Comparison of ENCODE assay signal across 9 cellular contexts in genomic region chr4:10033191-10033881, GRCh38. TPM values are rescaled to one million over a fixed set of nuclear protein-coding genes. Genes with fewer than 3 reads are reported as not detected.
DNase-seq lines count a peak whose midpoint lies in the region; ATAC-seq and TF ChIP-seq lines count a peak whose summit lies in the region.
"Had no signal": no experiment of that assay in that cellular context is flagged by ENCODE, and none has a peak within 500 bp of the region (broad histone marks: within the 10 kb centered on the region; RNA-seq: fewer than 3 reads in every experiment).

No MANE protein-coding gene starts in this region.

- H3K27me3 ChIP-seq in ascending aorta = no peaks in the 10 kb centered on the region
- no peaks in the 10 kb centered on the region for H3K27me3 ChIP-seq in uterus

- H3K36me3 ChIP-seq in ascending aorta = no peaks in the 10 kb centered on the region
- H3K36me3 ChIP-seq in uterus = no peaks in the 10 kb centered on the region

- H3K4me3 ChIP-seq in ascending aorta (no peak overlapping the region), uterus (no peak overlapping the region)

- no peaks in the 10 kb centered on the region for H3K9me3 Mint-ChIP-seq in natural killer cell treated with Interleukin-12 subunit alpha and Interleukin-12 subunit beta and Interleukin-15 and Interleukin-18, amount 100 ng/mL, for 72 hours
- H3K9me3 Mint-ChIP-seq in natural killer cell = no peaks in the 10 kb centered on the region

- H3K27ac ChIP-seq in ascending aorta = peak overlapping the region; percentile 12 to 19
- no peak overlapping the region for H3K27ac ChIP-seq in uterus

- no peaks in the 10 kb centered on the region for H3K36me3 Mint-ChIP-seq in natural killer cell treated with Interleukin-12 subunit alpha and Interleukin-12 subunit beta and Interleukin-15 and Interleukin-18, amount 100 ng/mL, for 72 hours
- no peaks in the 10 kb centered on the region for H3K36me3 Mint-ChIP-seq in natural killer cell

- peaks cover 0 to 11% of the 10 kb centered on the region in 2 donors for H3K4me1 ChIP-seq in ascending aorta
- H3K4me1 ChIP-seq in uterus = no peaks in the 10 kb centered on the region

- no peak for TF ChIP-seq POLR2A in uterus (IDR thresholded peaks at IDR 0.05)

- TF ChIP-seq CTCF in natural killer cell (IDR thresholded peaks at IDR 0.05) = no peak
- no peak for TF ChIP-seq CTCF in ascending aorta (IDR thresholded peaks at IDR 0.05)
- no peak for TF ChIP-seq CTCF in uterus (IDR thresholded peaks at IDR 0.05)

- peaks cover 0 to 3% of the 10 kb centered on the region in 2 donors for H3K27me3 Mint-ChIP-seq in natural killer cell treated with Interleukin-12 subunit alpha and Interleukin-12 subunit beta and Interleukin-15 and Interleukin-18, amount 100 ng/mL, for 72 hours
- no peaks in the 10 kb centered on the region for H3K27me3 Mint-ChIP-seq in natural killer cell (ENCODE audit: low read depth in 2 of 2)

- H3K9me3 ChIP-seq in ascending aorta = no peaks in the 10 kb centered on the region
- no peaks in the 10 kb centered on the region for H3K9me3 ChIP-seq in uterus

- H3K4me3 Mint-ChIP-seq in natural killer cell treated with Interleukin-12 subunit alpha and Interleukin-12 subunit beta and Interleukin-15 and Interleukin-18, amount 100 ng/mL, for 72 hours = peak overlapping the region; percentile 46
- H3K4me3 Mint-ChIP-seq in natural killer cell = no peak overlapping the region
- H3K4me3 Mint-ChIP-seq: CD4-positive, CD25-positive, alpha-beta regulatory T cell had no signal

- peaks cover 22 to 23% of the 10 kb centered on the region in 2 donors for H3K4me1 Mint-ChIP-seq in natural killer cell treated with Interleukin-12 subunit alpha and Interleukin-12 subunit beta and Interleukin-15 and Interleukin-18, amount 100 ng/mL, for 72 hours (ENCODE audit: low read depth in 2 of 2)
- H3K4me1 Mint-ChIP-seq in natural killer cell = peaks cover 13 to 14% of the 10 kb centered on the region in 2 donors

- ATAC-seq in natural killer cell treated with Interleukin-12 subunit alpha and Interleukin-12 subunit beta and Interleukin-15 and Interleukin-18, amount 100 ng/mL, for 72 hours = peak in 1 of 2 donors; percentile 79
- no peak for ATAC-seq in natural killer cell
- peak; percentile 31 for ATAC-seq in left lobe of liver

- no peak for DNase-seq in natural killer cell treated with Interleukin-12 subunit alpha and Interleukin-12 subunit beta and Interleukin-15 and Interleukin-18, amount 100 ng/mL, for 72 hours (ENCODE audit: low spot score)
- DNase-seq in natural killer cell (no peak), ascending aorta (ENCODE audit: low spot score in 2 of 2) (peak in 1 of 2 donors; percentile 77), left lobe of liver (ENCODE audit: low spot score) (no peak), occipital lobe (lab: John Stamatoyannopoulos, UW) (no peak), SIG-M5 treated with dmso at 0.1 percent for 504 hours (lab: John Stamatoyannopoulos, UW; ENCODE audit: unreplicated experiment) (no peak), uterus (no peak), NCI-H1694 treated with DMSO at 0.1 percent for 48 hours (lab: John Stamatoyannopoulos, UW) (no peak)
- DNase-seq: CD4-positive, CD25-positive, alpha-beta regulatory T cell had no signal

- H3K27ac Mint-ChIP-seq in natural killer cell treated with Interleukin-12 subunit alpha and Interleukin-12 subunit beta and Interleukin-15 and Interleukin-18, amount 100 ng/mL, for 72 hours = peak overlapping the region; percentile 31 to 82
- peak overlapping the region in 1 of 2 donors; percentile 25 for H3K27ac Mint-ChIP-seq in natural killer cell
- H3K27ac Mint-ChIP-seq: CD4-positive, CD25-positive, alpha-beta regulatory T cell had no signal

- intact Hi-C loops in natural killer cell (cut with micrococcal nuclease) (no loop called here), ascending aorta (cut with DNase I) (no loop called here), uterus (cut with DNase I; ENCODE audit: low total_unique reads) (no loop called here)

RNA-seq across cellular contexts. Expression of gene SLC2A9, which starts 12.0 kb away (rescaled TPM):
- total RNA-seq in natural killer cell treated with Interleukin-12 subunit alpha and Interleukin-12 subunit beta and Interleukin-15 and Interleukin-18, amount 100 ng/mL, for 72 hours = 1 to 10 TPM; 1.8 to 3.3 TPM
- total RNA-seq in natural killer cell (1 to 10 TPM; 1.5 to 5.5 (median 3.9) TPM), ascending aorta (6.2 TPM), left lobe of liver (21.7 TPM), occipital lobe (3.1 TPM), uterus (1 to 10 TPM in 3 of 4 donors, under 1 TPM in 1; 0.51 to 9.3 (median 7.1) TPM)

Comparison
In these comparisons a context has a peak if more than half of its experiments do, and no peak if none do; other contexts are left out.
1. H3K27ac ChIP-seq: peak in ascending aorta (2 of 2); none in uterus (0 of 2).